Comparison of ENCODE assay signal across 1 cellular context in the genomic region with DNA sequence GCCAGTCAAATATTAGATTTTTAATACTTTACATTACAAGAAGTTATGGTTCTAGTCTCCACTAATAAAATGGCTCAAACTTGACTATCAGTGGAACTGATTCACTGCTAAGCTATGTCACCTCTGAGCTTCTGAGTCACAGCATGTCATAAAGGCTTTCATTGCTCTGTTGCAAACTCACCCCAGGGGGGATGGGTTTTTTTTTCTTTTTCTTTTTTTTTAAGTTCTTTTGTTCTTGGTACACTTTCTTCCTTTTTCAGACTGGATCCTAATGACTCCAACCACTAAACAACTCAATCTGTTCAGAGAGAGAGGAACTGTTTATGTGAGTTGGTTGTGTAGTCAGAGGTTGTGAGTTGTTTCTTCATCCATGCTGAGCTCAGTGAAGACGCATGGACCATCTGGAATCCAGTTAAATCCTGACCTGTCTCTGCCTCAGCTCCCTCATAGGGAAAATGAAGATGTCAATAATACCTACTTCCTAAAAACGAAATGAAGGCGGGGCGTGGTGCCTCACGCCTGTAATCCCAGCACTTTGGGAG.
A peak's percentile ranks its signal among the peaks of the same experiment; 100 is the strongest.
TF ChIP-seq lines count a peak whose summit lies in the region.

No MANE protein-coding gene starts in this region.

TF ChIP-seq in A549, 52 proteins besides CTCF, POLR2A, EP300 and RAD21 (continued from another document):
- TF ChIP-seq, protein P1, sequence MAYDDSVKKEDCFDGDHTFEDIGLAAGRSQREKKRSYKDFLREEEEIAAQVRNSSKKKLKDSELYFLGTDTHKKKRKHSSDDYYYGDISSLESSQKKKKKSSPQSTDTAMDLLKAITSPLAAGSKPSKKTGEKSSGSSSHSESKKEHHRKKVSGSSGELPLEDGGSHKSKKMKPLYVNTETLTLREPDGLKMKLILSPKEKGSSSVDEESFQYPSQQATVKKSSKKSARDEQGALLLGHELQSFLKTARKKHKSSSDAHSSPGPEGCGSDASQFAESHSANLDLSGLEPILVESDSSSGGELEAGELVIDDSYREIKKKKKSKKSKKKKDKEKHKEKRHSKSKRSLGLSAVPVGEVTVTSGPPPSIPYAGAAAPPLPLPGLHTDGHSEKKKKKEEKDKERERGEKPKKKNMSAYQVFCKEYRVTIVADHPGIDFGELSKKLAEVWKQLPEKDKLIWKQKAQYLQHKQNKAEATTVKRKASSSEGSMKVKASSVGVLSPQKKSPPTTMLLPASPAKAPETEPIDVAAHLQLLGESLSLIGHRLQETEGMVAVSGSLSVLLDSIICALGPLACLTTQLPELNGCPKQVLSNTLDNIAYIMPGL (CRISPR knock-in tag; IDR thresholded peaks at IDR 0.05; ENCODE audit: borderline replicate concordance): no peak
- no peak for TF ChIP-seq CBX2 (IDR thresholded peaks at IDR 0.05; ENCODE audit: borderline replicate concordance, low read depth)
- TF ChIP-seq ZSCAN20 (CRISPR knock-in tag; IDR thresholded peaks at IDR 0.05): peak; percentile 82
- peak; percentile 100 for TF ChIP-seq FOSL2 (IDR thresholded peaks at IDR 0.05)
- TF ChIP-seq FOSL2 (CRISPR knock-in tag; IDR thresholded peaks at IDR 0.05): peak; percentile 99
- TF ChIP-seq CHD2 (IDR thresholded peaks at IDR 0.05; ENCODE audit: low read length, partially characterized antibody): peak; percentile 25
- TF ChIP-seq MAZ (IDR thresholded peaks at IDR 0.05; ENCODE audit: borderline replicate concordance, low read depth, low read length): no peak
- TF ChIP-seq, protein P2, sequence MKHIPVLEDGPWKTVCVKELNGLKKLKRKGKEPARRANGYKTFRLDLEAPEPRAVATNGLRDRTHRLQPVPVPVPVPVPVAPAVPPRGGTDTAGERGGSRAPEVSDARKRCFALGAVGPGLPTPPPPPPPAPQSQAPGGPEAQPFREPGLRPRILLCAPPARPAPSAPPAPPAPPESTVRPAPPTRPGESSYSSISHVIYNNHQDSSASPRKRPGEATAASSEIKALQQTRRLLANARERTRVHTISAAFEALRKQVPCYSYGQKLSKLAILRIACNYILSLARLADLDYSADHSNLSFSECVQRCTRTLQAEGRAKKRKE (CRISPR knock-in tag; IDR thresholded peaks at IDR 0.05; ENCODE audit: low read depth): 0 out of 2 replicates have a peak, but pooled peaks have one; percentile 8
- no peak for TF ChIP-seq SREBF2 (IDR thresholded peaks at IDR 0.05)
- TF ChIP-seq KDM1A (IDR thresholded peaks at IDR 0.05; ENCODE audit: low read depth): no peak
- 0 out of 2 replicates have a peak, but pooled peaks have one; percentile 19 for TF ChIP-seq TFCP2L1 (CRISPR knock-in tag; IDR thresholded peaks at IDR 0.05)
- TF ChIP-seq RARB (CRISPR knock-in tag; IDR thresholded peaks at IDR 0.05): no peak
- TF ChIP-seq NPAS2 (CRISPR knock-in tag; IDR thresholded peaks at IDR 0.05; ENCODE audit: borderline replicate concordance): no peak
- TF ChIP-seq POLR2AphosphoS2 (conservative IDR thresholded peaks at IDR 0.05; ENCODE audit: low read length): no peak
- TF ChIP-seq, protein P3, sequence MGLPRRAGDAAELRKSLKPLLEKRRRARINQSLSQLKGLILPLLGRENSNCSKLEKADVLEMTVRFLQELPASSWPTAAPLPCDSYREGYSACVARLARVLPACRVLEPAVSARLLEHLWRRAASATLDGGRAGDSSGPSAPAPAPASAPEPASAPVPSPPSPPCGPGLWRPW (IDR thresholded peaks at IDR 0.05): peak; percentile 77; the same call in 1 of the 2 replicates
- peak; percentile 95 for TF ChIP-seq GATA3 (IDR thresholded peaks at IDR 0.05; ENCODE audit: borderline replicate concordance)
- peak; percentile 74; the same call in 1 of the 2 replicates for TF ChIP-seq RFX5 (IDR thresholded peaks at IDR 0.05)
- TF ChIP-seq, protein P4, sequence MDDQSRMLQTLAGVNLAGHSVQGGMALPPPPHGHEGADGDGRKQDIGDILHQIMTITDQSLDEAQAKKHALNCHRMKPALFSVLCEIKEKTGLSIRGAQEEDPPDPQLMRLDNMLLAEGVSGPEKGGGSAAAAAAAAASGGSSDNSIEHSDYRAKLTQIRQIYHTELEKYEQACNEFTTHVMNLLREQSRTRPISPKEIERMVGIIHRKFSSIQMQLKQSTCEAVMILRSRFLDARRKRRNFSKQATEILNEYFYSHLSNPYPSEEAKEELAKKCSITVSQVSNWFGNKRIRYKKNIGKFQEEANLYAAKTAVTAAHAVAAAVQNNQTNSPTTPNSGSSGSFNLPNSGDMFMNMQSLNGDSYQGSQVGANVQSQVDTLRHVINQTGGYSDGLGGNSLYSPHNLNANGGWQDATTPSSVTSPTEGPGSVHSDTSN (IDR thresholded peaks at IDR 0.05): peak; percentile 76
- TF ChIP-seq, protein P5, sequence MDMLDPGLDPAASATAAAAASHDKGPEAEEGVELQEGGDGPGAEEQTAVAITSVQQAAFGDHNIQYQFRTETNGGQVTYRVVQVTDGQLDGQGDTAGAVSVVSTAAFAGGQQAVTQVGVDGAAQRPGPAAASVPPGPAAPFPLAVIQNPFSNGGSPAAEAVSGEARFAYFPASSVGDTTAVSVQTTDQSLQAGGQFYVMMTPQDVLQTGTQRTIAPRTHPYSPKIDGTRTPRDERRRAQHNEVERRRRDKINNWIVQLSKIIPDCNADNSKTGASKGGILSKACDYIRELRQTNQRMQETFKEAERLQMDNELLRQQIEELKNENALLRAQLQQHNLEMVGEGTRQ (IDR thresholded peaks at IDR 0.05): no peak
- no peak for TF ChIP-seq EHMT2 (IDR thresholded peaks at IDR 0.05; ENCODE audit: low read depth)
- TF ChIP-seq, protein P6, sequence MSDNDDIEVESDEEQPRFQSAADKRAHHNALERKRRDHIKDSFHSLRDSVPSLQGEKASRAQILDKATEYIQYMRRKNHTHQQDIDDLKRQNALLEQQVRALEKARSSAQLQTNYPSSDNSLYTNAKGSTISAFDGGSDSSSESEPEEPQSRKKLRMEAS (IDR thresholded peaks at IDR 0.05): peak; percentile 42
- peak; percentile 90 to 96 for TF ChIP-seq CEBPB (IDR thresholded peaks at IDR 0.05)
- no peak for TF ChIP-seq ZC3H11A (IDR thresholded peaks at IDR 0.05)
- TF ChIP-seq NFE2L2 (conservative IDR thresholded peaks at IDR 0.05; ENCODE audit: low read length): no peak
- no peak for TF ChIP-seq MAFK (IDR thresholded peaks at IDR 0.05; ENCODE audit: partially characterized antibody)
- TF ChIP-seq ZFP36 (IDR thresholded peaks at IDR 0.05; ENCODE audit: borderline replicate concordance, partially characterized antibody): no peak
- peak; percentile 61; the same call in 1 of the 2 replicates for TF ChIP-seq MYC (IDR thresholded peaks at IDR 0.05; ENCODE audit: borderline replicate concordance, low read length)
- TF ChIP-seq, protein P7, sequence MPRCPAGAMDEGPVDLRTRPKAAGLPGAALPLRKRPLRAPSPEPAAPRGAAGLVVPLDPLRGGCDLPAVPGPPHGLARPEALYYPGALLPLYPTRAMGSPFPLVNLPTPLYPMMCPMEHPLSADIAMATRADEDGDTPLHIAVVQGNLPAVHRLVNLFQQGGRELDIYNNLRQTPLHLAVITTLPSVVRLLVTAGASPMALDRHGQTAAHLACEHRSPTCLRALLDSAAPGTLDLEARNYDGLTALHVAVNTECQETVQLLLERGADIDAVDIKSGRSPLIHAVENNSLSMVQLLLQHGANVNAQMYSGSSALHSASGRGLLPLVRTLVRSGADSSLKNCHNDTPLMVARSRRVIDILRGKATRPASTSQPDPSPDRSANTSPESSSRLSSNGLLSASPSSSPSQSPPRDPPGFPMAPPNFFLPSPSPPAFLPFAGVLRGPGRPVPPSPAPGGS (IDR thresholded peaks at IDR 0.05): peak; percentile 83
- peak; percentile 95 to 97 for TF ChIP-seq JUN (IDR thresholded peaks at IDR 0.05)
- TF ChIP-seq CBX8 (IDR thresholded peaks at IDR 0.05): no peak
- TF ChIP-seq HEYL (CRISPR knock-in tag; IDR thresholded peaks at IDR 0.05): 0 out of 2 replicates have a peak, but pooled peaks have one; percentile 15
- TF ChIP-seq CHD4 (IDR thresholded peaks at IDR 0.05; ENCODE audit: borderline replicate concordance): no peak
- no peak for TF ChIP-seq TP53 (CRISPR knock-in tag; IDR thresholded peaks at IDR 0.05)
- TF ChIP-seq FOSB (CRISPR knock-in tag; IDR thresholded peaks at IDR 0.05): no peak
- peak; percentile 44; the same call in 1 of the 3 replicates for TF ChIP-seq SMC3 (IDR thresholded peaks at IDR 0.05)
- no peak for TF ChIP-seq EHF (CRISPR knock-in tag; IDR thresholded peaks at IDR 0.05)
- TF ChIP-seq ZNF302 (CRISPR knock-in tag; IDR thresholded peaks at IDR 0.05): peak; percentile 32; the same call in 1 of the 2 replicates
